Comparison of ENCODE assay signal across 19 cellular contexts in genomic region chr13:71754407-71754974, GRCh38.
DNase-seq lines count a peak whose midpoint lies in the region; ATAC-seq and TF ChIP-seq lines count a peak whose summit lies in the region.
"Had no signal": no experiment of that assay in that cellular context is flagged by ENCODE, and none has a peak within 500 bp of the region (broad histone marks: within the 10 kb centered on the region; RNA-seq: fewer than 3 reads in every experiment).

No MANE protein-coding gene starts in this region.

- H3K4me3 ChIP-seq in GM23338 (no peak overlapping the region), SJCRH30 (no peak overlapping the region), right lobe of liver (no peak overlapping the region)
- H3K4me3 ChIP-seq: MG63, skin epidermis, thyroid gland had no signal

- peaks cover 3% of the 10 kb centered on the region; the same call in 1 of the 2 replicates for H3F3A ChIP-seq in GM23338 (replicated peaks; ENCODE audit: low read depth)

- no peak overlapping the region for H3K4me3 Mint-ChIP-seq in GM23338
- no peak overlapping the region for H3K4me3 Mint-ChIP-seq in activated T-cell treated with anti-CD3 and anti-CD28 coated beads, Interleukin-2, amount 50 U/mL, for 24 hours
- H3K4me3 Mint-ChIP-seq: HFFc6 had no signal

- H3K9me2 ChIP-seq in GM23338 (ENCODE audit: insufficient read depth): no peaks in the 10 kb centered on the region

- H3K27ac Mint-ChIP-seq in GM23338: no peak overlapping the region
- H3K27ac Mint-ChIP-seq in activated T-cell treated with anti-CD3 and anti-CD28 coated beads, Interleukin-2, amount 50 U/mL, for 24 hours: no peak overlapping the region
- H3K27ac Mint-ChIP-seq: HFFc6 had no signal

- H3K4me1 Mint-ChIP-seq in GM23338: peaks cover 20% of the 10 kb centered on the region
- H3K4me1 Mint-ChIP-seq in activated T-cell treated with anti-CD3 and anti-CD28 coated beads, Interleukin-2, amount 50 U/mL, for 24 hours (ENCODE audit: low read depth): no peaks in the 10 kb centered on the region

- H3K27ac ChIP-seq in GM23338 (ENCODE audit: low read depth) (no peak overlapping the region), SJCRH30 (no peak overlapping the region), right lobe of liver (no peak overlapping the region)
- H3K27ac ChIP-seq: neutrophil, skin epidermis, thyroid gland had no signal

- H3K36me3 ChIP-seq in GM23338 (ENCODE audit: insufficient read depth) (no peaks in the 10 kb centered on the region), SJCRH30 (no peaks in the 10 kb centered on the region), right lobe of liver (no peaks in the 10 kb centered on the region)
- H3K36me3 ChIP-seq: MG63, neutrophil, thyroid gland had no signal

- no peak for TF ChIP-seq POLR2A in right lobe of liver (IDR thresholded peaks at IDR 0.05)

- no peak for ATAC-seq in GM23338
- peak; percentile 90 for ATAC-seq in Right ventricle myocardium superior (ENCODE audit: poor library complexity)
- peak; percentile 97 for ATAC-seq in sciatic nerve
- ATAC-seq in right lobe of liver: no peak
- ATAC-seq in GM19035 (IDR thresholded peaks at IDR 0.05; ENCODE audit: unreplicated experiment): no peak

- no peaks in the 10 kb centered on the region for H3K79me2 ChIP-seq in GM23338 (replicated peaks; ENCODE audit: insufficient read depth)

- H3K27me3 Mint-ChIP-seq in GM23338 (ENCODE audit: insufficient read depth, low read depth, poor library complexity): peaks cover 2% of the 10 kb centered on the region
- no peaks in the 10 kb centered on the region for H3K27me3 Mint-ChIP-seq in activated T-cell treated with anti-CD3 and anti-CD28 coated beads, Interleukin-2, amount 50 U/mL, for 24 hours

- no peaks in the 10 kb centered on the region for H3K36me3 Mint-ChIP-seq in GM23338 (ENCODE audit: low read depth)
- no peaks in the 10 kb centered on the region for H3K36me3 Mint-ChIP-seq in activated T-cell treated with anti-CD3 and anti-CD28 coated beads, Interleukin-2, amount 50 U/mL, for 24 hours (ENCODE audit: low read depth)

- DNase-seq in GM23338 (ENCODE audit: low spot score) (peak; percentile 18), SJCRH30 (peak; percentile 6 to 51), Right ventricle myocardium superior (no peak), sciatic nerve (ENCODE audit: low spot score) (no peak), right lobe of liver (no peak), DMS153 treated with DMSO at 0.1 percent for 48 hours (lab: John Stamatoyannopoulos, UW; ENCODE audit: unreplicated experiment) (no peak)
- DNase-seq in activated T-cell treated with anti-CD3 and anti-CD28 coated beads, Interleukin-2, amount 50 U/mL, for 24 hours: no peak
- DNase-seq: activated CD4-positive, CD25-positive, alpha-beta regulatory T cell treated with anti-CD3 and anti-CD28 coated beads, Interleukin-2, amount 50 U/mL, for 72 hours; activated effector memory CD4-positive, alpha-beta T cell treated with Interleukin-2 at 50 U/mL for 16 hours; amygdala; HFFc6; kidney; MG63; NCI-H2029 treated with DMSO at 0.1 percent for 48 hours; NCI-H774; thyroid gland had no signal

- WGBS in right lobe of liver (ENCODE audit: insufficient coverage, low coverage, low lambda C conversion rate, missing lambda C conversion rate): 59% methylated on average over 7 of the region's 7 CpGs

- H3K27me3 ChIP-seq in GM23338 (ENCODE audit: insufficient read depth) (no peaks in the 10 kb centered on the region), SJCRH30 (no peaks in the 10 kb centered on the region), right lobe of liver (no peaks in the 10 kb centered on the region)
- H3K27me3 ChIP-seq: MG63, neutrophil, thyroid gland had no signal

- H3K9me3 Mint-ChIP-seq in GM23338: no peaks in the 10 kb centered on the region
- peaks cover 3% of the 10 kb centered on the region for H3K9me3 Mint-ChIP-seq in activated T-cell treated with anti-CD3 and anti-CD28 coated beads, Interleukin-2, amount 50 U/mL, for 24 hours

- TF ChIP-seq CTCF in GM23338 (conservative IDR thresholded peaks at IDR 0.05; ENCODE audit: low read depth in 2 of 2) (peak; percentile 30 to 65), right lobe of liver (IDR thresholded peaks at IDR 0.05) (no peak)

- H4K20me1 ChIP-seq in GM23338 (replicated peaks; ENCODE audit: insufficient read depth): no peaks in the 10 kb centered on the region

- H2AFZ ChIP-seq in GM23338: no peak overlapping the region

- H3K4me1 ChIP-seq in GM23338 (ENCODE audit: insufficient read depth): peaks cover 30% of the 10 kb centered on the region
- peaks cover 11% of the 10 kb centered on the region for H3K4me1 ChIP-seq in SJCRH30
- no peaks in the 10 kb centered on the region for H3K4me1 ChIP-seq in right lobe of liver

- intact Hi-C loops in Right ventricle myocardium superior (cut with DNase I): no loop called here
- intact Hi-C loops in sciatic nerve (cut with DNase I): no loop called here
- intact Hi-C loops in right lobe of liver (cut with DNase I): no loop called here

- H3K9me3 ChIP-seq in SJCRH30 (replicated peaks) (no peaks in the 10 kb centered on the region), right lobe of liver (no peaks in the 10 kb centered on the region)
- H3K9me3 ChIP-seq: MG63, neutrophil, thyroid gland had no signal

- no peak overlapping the region for H3K4me2 ChIP-seq in GM23338

TF ChIP-seq in GM23338, 12 proteins besides CTCF, POLR2A, EP300 and RAD21 (continues in another document):
- TF ChIP-seq EZH2phosphoT487 (IDR thresholded peaks at IDR 0.05; ENCODE audit: unreplicated experiment): no peak
- TF ChIP-seq NANOG (IDR thresholded peaks at IDR 0.05; ENCODE audit: borderline replicate concordance): no peak
- no peak for TF ChIP-seq JUNB (IDR thresholded peaks at IDR 0.05; ENCODE audit: unreplicated experiment)
- no peak for TF ChIP-seq STAT1 (IDR thresholded peaks at IDR 0.05; ENCODE audit: unreplicated experiment)
- TF ChIP-seq POLR2AphosphoS5 (IDR thresholded peaks at IDR 0.05; ENCODE audit: low read depth): no peak
- TF ChIP-seq ZNF331 (CRISPR knock-in tag; IDR thresholded peaks at IDR 0.05; ENCODE audit: low read depth): no peak
- TF ChIP-seq EZH2 (IDR thresholded peaks at IDR 0.05; ENCODE audit: low read depth, unreplicated experiment): no peak
- TF ChIP-seq CREB1 (CRISPR knock-in tag; IDR thresholded peaks at IDR 0.05; ENCODE audit: low read depth): no peak
- no peak for TF ChIP-seq ZNF114 (CRISPR knock-in tag; IDR thresholded peaks at IDR 0.05)
- TF ChIP-seq, protein P1, sequence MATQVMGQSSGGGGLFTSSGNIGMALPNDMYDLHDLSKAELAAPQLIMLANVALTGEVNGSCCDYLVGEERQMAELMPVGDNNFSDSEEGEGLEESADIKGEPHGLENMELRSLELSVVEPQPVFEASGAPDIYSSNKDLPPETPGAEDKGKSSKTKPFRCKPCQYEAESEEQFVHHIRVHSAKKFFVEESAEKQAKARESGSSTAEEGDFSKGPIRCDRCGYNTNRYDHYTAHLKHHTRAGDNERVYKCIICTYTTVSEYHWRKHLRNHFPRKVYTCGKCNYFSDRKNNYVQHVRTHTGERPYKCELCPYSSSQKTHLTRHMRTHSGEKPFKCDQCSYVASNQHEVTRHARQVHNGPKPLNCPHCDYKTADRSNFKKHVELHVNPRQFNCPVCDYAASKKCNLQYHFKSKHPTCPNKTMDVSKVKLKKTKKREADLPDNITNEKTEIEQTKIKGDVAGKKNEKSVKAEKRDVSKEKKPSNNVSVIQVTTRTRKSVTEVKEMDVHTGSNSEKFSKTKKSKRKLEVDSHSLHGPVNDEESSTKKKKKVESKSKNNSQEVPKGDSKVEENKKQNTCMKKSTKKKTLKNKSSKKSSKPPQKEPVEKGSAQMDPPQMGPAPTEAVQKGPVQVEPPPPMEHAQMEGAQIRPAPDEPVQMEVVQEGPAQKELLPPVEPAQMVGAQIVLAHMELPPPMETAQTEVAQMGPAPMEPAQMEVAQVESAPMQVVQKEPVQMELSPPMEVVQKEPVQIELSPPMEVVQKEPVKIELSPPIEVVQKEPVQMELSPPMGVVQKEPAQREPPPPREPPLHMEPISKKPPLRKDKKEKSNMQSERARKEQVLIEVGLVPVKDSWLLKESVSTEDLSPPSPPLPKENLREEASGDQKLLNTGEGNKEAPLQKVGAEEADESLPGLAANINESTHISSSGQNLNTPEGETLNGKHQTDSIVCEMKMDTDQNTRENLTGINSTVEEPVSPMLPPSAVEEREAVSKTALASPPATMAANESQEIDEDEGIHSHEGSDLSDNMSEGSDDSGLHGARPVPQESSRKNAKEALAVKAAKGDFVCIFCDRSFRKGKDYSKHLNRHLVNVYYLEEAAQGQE (IDR thresholded peaks at IDR 0.05; ENCODE audit: unreplicated experiment): no peak

Comparison
In these comparisons a context has a peak if more than half of its experiments do, and no peak if none do; other contexts are left out.
1. ATAC-seq: peak in Right ventricle myocardium superior (single experiment) and sciatic nerve (single experiment); none in GM23338 (single experiment), right lobe of liver (0 of 4) and GM19035 (single experiment).
2. DNase-seq: peak in GM23338 (single experiment) and SJCRH30 (2 of 2); none in Right ventricle myocardium superior (single experiment), sciatic nerve (single experiment), activated T-cell treated with anti-CD3 and anti-CD28 coated beads, Interleukin-2, amount 50 U/mL, for 24 hours (single experiment), right lobe of liver (0 of 3) and DMS153 treated with DMSO at 0.1 percent for 48 hours (single experiment).
3. CTCF ChIP-seq: peak in GM23338 (2 of 2); none in right lobe of liver (0 of 4).